ENCODE assay signal across 29 cellular contexts in genomic region chr11:39664023-39664422, GRCh38.
"Had no signal": no experiment of that assay in that cellular context is flagged by ENCODE, and none has a peak within 500 bp of the region (broad histone marks: within the 10 kb centered on the region; RNA-seq: fewer than 3 reads in every experiment).

No MANE protein-coding gene starts in this region.

- H2AFZ ChIP-seq: parathyroid adenoma had no signal

- DNase-seq: nephron progenitor cell; occipital lobe; psoas muscle; right cardiac atrium; right lobe of liver; sigmoid colon; small intestine; stimulated activated CD4-positive, alpha-beta T cell treated with anti-CD3 and anti-CD28 coated beads, Interleukin-15, amount 100 ng/mL, for 24 hours; stimulated activated CD4-positive, alpha-beta T cell treated with anti-CD3 and anti-CD28 coated beads, Interleukin-2, amount 100 ng/mL, for 24 hours; stimulated activated CD4-positive, alpha-beta T cell treated with anti-CD3 and anti-CD28 coated beads, Interleukin-2, amount 100 ng/mL, for 48 hours; stimulated activated CD4-positive, alpha-beta T cell treated with anti-CD3 and anti-CD28 coated beads, Interleukin-4, amount 100 ng/mL, for 24 hours; stimulated activated naive CD4-positive, alpha-beta T cell; stimulated activated naive CD8-positive, alpha-beta T cell treated with anti-CD3 and anti-CD28 coated beads, Interleukin-15, amount 100 ng/mL, for 72 hours; stimulated activated naive CD8-positive, alpha-beta T cell treated with anti-CD3 and anti-CD28 coated beads, Interleukin-15, Interleukin-2, amounts not matched to agents 100 U/mL and 50 U/mL, for 24 hours; substantia nigra; testis; tibial artery; transverse colon had no signal

- H3K9ac ChIP-seq: parathyroid adenoma had no signal

- H3K79me2 ChIP-seq: parathyroid adenoma had no signal

- H3K4me3 ChIP-seq: ovary, psoas muscle, right lobe of liver, sigmoid colon, suprapubic skin, testis, tibial artery, transverse colon, vagina had no signal

- H3K36me3 ChIP-seq: ovary, right lobe of liver, sigmoid colon, suprapubic skin, tibial artery, transverse colon, vagina had no signal

- H3K36me3 Mint-ChIP-seq: naive thymus-derived CD8-positive, alpha-beta T cell; stimulated activated memory B cell treated with anti-CD40 and anti-IgM and Interleukin-4, amounts not matched to agents 10 μg/mL and 1 μg/mL and 100 μg/mL, for 72 hours; type B pancreatic cell had no signal

- FAIRE-seq: small intestine, urothelium cell line had no signal

- H3K27ac ChIP-seq: ovary, parathyroid adenoma, psoas muscle, right lobe of liver, sigmoid colon, suprapubic skin, testis, tibial artery, transverse colon, vagina had no signal

- H3K4me1 ChIP-seq: parathyroid adenoma, psoas muscle, right lobe of liver, sigmoid colon, suprapubic skin, testis, tibial artery, transverse colon, vagina had no signal

- H3K4me1 Mint-ChIP-seq: naive thymus-derived CD8-positive, alpha-beta T cell; nephron progenitor cell; stimulated activated memory B cell treated with anti-CD40 and anti-IgM and Interleukin-4, amounts not matched to agents 10 μg/mL and 1 μg/mL and 100 μg/mL, for 72 hours; stimulated activated naive CD8-positive, alpha-beta T cell treated with anti-CD3 and anti-CD28 coated beads, Interleukin-15, amount 100 ng/mL, for 72 hours had no signal

- H3K9me3 ChIP-seq: ovary, right lobe of liver, sigmoid colon, testis, tibial artery, transverse colon, vagina had no signal

- ATAC-seq: naive thymus-derived CD8-positive, alpha-beta T cell; natural killer cell treated with Interleukin-12 subunit alpha and Interleukin-12 subunit beta and Interleukin-15 and Interleukin-18, amount 100 ng/mL, for 72 hours; psoas muscle; right cardiac atrium; right lobe of liver; stimulated activated memory B cell treated with anti-CD40 and anti-IgM and Interleukin-4, amounts not matched to agents 10 μg/mL and 1 μg/mL and 100 μg/mL, for 72 hours; stimulated activated naive CD8-positive, alpha-beta T cell treated with anti-CD3 and anti-CD28 coated beads, Interleukin-15, amount 100 ng/mL, for 72 hours; stimulated activated naive CD8-positive, alpha-beta T cell treated with anti-CD3 and anti-CD28 coated beads, Interleukin-15, Interleukin-2, amounts not matched to agents 100 U/mL and 50 U/mL, for 24 hours had no signal

- H3K4me3 Mint-ChIP-seq: naive thymus-derived CD8-positive, alpha-beta T cell; natural killer cell treated with Interleukin-12 subunit alpha and Interleukin-12 subunit beta and Interleukin-15 and Interleukin-18, amount 100 ng/mL, for 72 hours; nephron progenitor cell; neural crest cell; stimulated activated memory B cell treated with anti-CD40 and anti-IgM and Interleukin-4, amounts not matched to agents 10 μg/mL and 1 μg/mL and 100 μg/mL, for 72 hours; stimulated activated naive CD8-positive, alpha-beta T cell treated with anti-CD3 and anti-CD28 coated beads, Interleukin-15, amount 100 ng/mL, for 72 hours; type B pancreatic cell had no signal

- H3K27me3 ChIP-seq: ovary, right lobe of liver, sigmoid colon, suprapubic skin, testis, tibial artery, transverse colon, vagina had no signal

- H3K27ac Mint-ChIP-seq: naive thymus-derived CD8-positive, alpha-beta T cell; natural killer cell treated with Interleukin-12 subunit alpha and Interleukin-12 subunit beta and Interleukin-15 and Interleukin-18, amount 100 ng/mL, for 72 hours; nephron progenitor cell; progenitor cell of endocrine pancreas; stimulated activated memory B cell treated with anti-CD40 and anti-IgM and Interleukin-4, amounts not matched to agents 10 μg/mL and 1 μg/mL and 100 μg/mL, for 72 hours; stimulated activated naive CD8-positive, alpha-beta T cell treated with anti-CD3 and anti-CD28 coated beads, Interleukin-15, amount 100 ng/mL, for 72 hours; type B pancreatic cell had no signal
